In genomic region chr19:47230921-47231214, GRCh38 we compare ENCODE assay signal across 8 cellular contexts. TPM values are rescaled to one million over a fixed set of nuclear protein-coding genes. Genes with fewer than 3 reads are reported as not detected.
A peak's percentile ranks its signal among the peaks of the same experiment; 100 is the strongest.
DNase-seq lines count a peak whose midpoint lies in the region; ATAC-seq and TF ChIP-seq lines count a peak whose summit lies in the region.

BBC3 (minus strand) TSS chr19:47231199; CDS start chr19:47228431, 2,768 bp downstream.

- WGBS in sigmoid colon, 2 donors = 1% methylated on average over 43 of the region's 43 CpGs

- no peak for TF ChIP-seq POLR2A in sigmoid colon (IDR thresholded peaks at IDR 0.05)

- H3K4me1 ChIP-seq in sigmoid colon = peaks cover 0 to 51% (median 42%) of the 10 kb centered on the region in 4 donors

- H3K27ac ChIP-seq in SK-N-MC (no peak within 1 kb of the TSS), sigmoid colon (peak within 1 kb of the TSS; percentile 99 to 100 (median 100))

- no peaks in the 10 kb centered on the region for H3K9me3 ChIP-seq in SK-N-MC (ENCODE audit: low read depth, low read length)
- H3K9me3 ChIP-seq in sigmoid colon = no peaks in the 10 kb centered on the region

- H3K27me3 ChIP-seq in sigmoid colon = no peaks in the 10 kb centered on the region

- H3K4me3 ChIP-seq in SK-N-MC (peak within 1 kb of the TSS; percentile 91), fibroblast of villous mesenchyme (ENCODE audit: low read depth, low read length) (peak within 1 kb of the TSS; percentile 98), sigmoid colon (peak within 1 kb of the TSS; percentile 79 to 99 (median 87))

- DNase-seq in SK-N-MC (ENCODE audit: low read depth, low spot score) = no peak
- DNase-seq in fibroblast of villous mesenchyme (ENCODE audit: low read depth) = no peak
- DNase-seq in sigmoid colon = no peak
- no peak for DNase-seq in NCI-H446 (lab: John Stamatoyannopoulos, UW)
- DNase-seq in NCI-H2171 (lab: John Stamatoyannopoulos, UW) = no peak

- intact Hi-C loops in sigmoid colon (cut with DNase I) = no loop called here

- no peak for TF ChIP-seq EP300 in sigmoid colon (IDR thresholded peaks at IDR 0.05)

- peak within 1 kb of the TSS; percentile 75 for H3K9ac ChIP-seq in SK-N-MC (ENCODE audit: insufficient read length)

- ATAC-seq in GM19455 (IDR thresholded peaks at IDR 0.05; ENCODE audit: unreplicated experiment) (peak; percentile 2), HG03045 (IDR thresholded peaks at IDR 0.05; ENCODE audit: unreplicated experiment) (no peak), GM21825 (IDR thresholded peaks at IDR 0.05; ENCODE audit: unreplicated experiment) (no peak)

- TF ChIP-seq CTCF in fibroblast of villous mesenchyme (IDR thresholded peaks at IDR 0.05; ENCODE audit: insufficient read depth, low read depth, low read length) (no peak), sigmoid colon (IDR thresholded peaks at IDR 0.05) (no peak)

- H3K36me3 ChIP-seq in SK-N-MC (ENCODE audit: insufficient read depth, low read length) (no peaks in the 10 kb centered on the region), sigmoid colon (no peaks in the 10 kb centered on the region)

RNA-seq across cellular contexts. Expression of gene BBC3, which starts in this region (rescaled TPM):
- total RNA-seq in fibroblast of villous mesenchyme (6.0 and 14.2 TPM in 2 replicates), sigmoid colon (1 to 10 TPM; 2.5 to 5.4 (median 4.2) TPM)
- polyA plus RNA-seq in sigmoid colon = 10 to 100 TPM; 16.2 to 39.5 (median 19.7) TPM
